Comparison of ENCODE assay signal across 26 cellular contexts in genomic region chr4:106495498-106495897, GRCh38.
DNase-seq lines count a peak whose midpoint lies in the region; ATAC-seq and TF ChIP-seq lines count a peak whose summit lies in the region.
"Had no signal": no experiment of that assay in that cellular context is flagged by ENCODE, and none has a peak within 500 bp of the region (broad histone marks: within the 10 kb centered on the region; RNA-seq: fewer than 3 reads in every experiment).

No MANE protein-coding gene starts in this region.

- no peak overlapping the region for H3K4me3 ChIP-seq in BLaER1
- H3K4me3 ChIP-seq in SK-N-MC, result peak overlapping the region; percentile 37
- H3K4me3 ChIP-seq in fibroblast of the aortic adventitia (ENCODE audit: low read depth, low read length), result no peak overlapping the region
- peak overlapping the region; percentile 18 for H3K4me3 ChIP-seq in smooth muscle cell
- H3K4me3 ChIP-seq: dorsolateral prefrontal cortex, right lobe of liver, SJCRH30, testis had no signal

- H3K27me3 Mint-ChIP-seq in activated CD4-positive, alpha-beta T cell treated with anti-CD3 and anti-CD28 coated beads, Interleukin-2, amount 10 ng/mL, durations not matched to agents 7 days and 5 days, result no peaks in the 10 kb centered on the region
- H3K27me3 Mint-ChIP-seq: activated CD8-positive, alpha-beta memory T cell treated with anti-CD3 and anti-CD28 coated beads, Interleukin-2, amount 10 ng/mL, durations not matched to agents 7 days and 5 days had no signal

- H3K4me1 Mint-ChIP-seq in activated CD4-positive, alpha-beta T cell treated with anti-CD3 and anti-CD28 coated beads, Interleukin-2, amount 10 ng/mL, durations not matched to agents 7 days and 5 days, result no peaks in the 10 kb centered on the region
- H3K4me1 Mint-ChIP-seq: activated CD8-positive, alpha-beta memory T cell treated with anti-CD3 and anti-CD28 coated beads, Interleukin-2, amount 10 ng/mL, durations not matched to agents 7 days and 5 days; activated naive CD8-positive, alpha-beta T cell treated with anti-CD3 and anti-CD28 coated beads, Interleukin-2, amount 50 U/mL, for 24 hours had no signal

- H3K9me3 ChIP-seq in BLaER1, result peaks cover 9% of the 10 kb centered on the region
- no peaks in the 10 kb centered on the region for H3K9me3 ChIP-seq in SK-N-MC (ENCODE audit: low read depth, low read length)
- no peaks in the 10 kb centered on the region for H3K9me3 ChIP-seq in smooth muscle cell (replicated peaks; ENCODE audit: low read depth)
- H3K9me3 ChIP-seq: right lobe of liver, SJCRH30, testis had no signal

- H3K27ac ChIP-seq in BLaER1 (no peak overlapping the region), SK-N-MC (peak overlapping the region; percentile 37; the same call in 1 of the 2 replicates), smooth muscle cell (ENCODE audit: low read depth) (no peak overlapping the region)
- H3K27ac ChIP-seq: brain microvascular endothelial cell, dorsolateral prefrontal cortex, right lobe of liver, SJCRH30, testis had no signal

- H3F3A ChIP-seq in smooth muscle cell (ENCODE audit: low read depth), result no peaks in the 10 kb centered on the region

- H3K4me2 ChIP-seq in BLaER1 (peak overlapping the region; percentile 32), smooth muscle cell (peak overlapping the region; percentile 20)

- POLR2A ChIA-PET in activated CD4-positive, alpha-beta T cell treated with anti-CD3 and anti-CD28 coated beads, Interleukin-2, amount 10 ng/mL, durations not matched to agents 7 days and 5 days (lab: Charles Lee), result no interaction called here

- H3K27ac Mint-ChIP-seq in activated CD4-positive, alpha-beta T cell treated with anti-CD3 and anti-CD28 coated beads, Interleukin-2, amount 10 ng/mL, durations not matched to agents 7 days and 5 days, result no peak overlapping the region
- H3K27ac Mint-ChIP-seq: activated CD8-positive, alpha-beta memory T cell treated with anti-CD3 and anti-CD28 coated beads, Interleukin-2, amount 10 ng/mL, durations not matched to agents 7 days and 5 days; activated naive CD8-positive, alpha-beta T cell treated with anti-CD3 and anti-CD28 coated beads, Interleukin-2, amount 50 U/mL, for 24 hours; WTC11 had no signal

- H2AFZ ChIP-seq in smooth muscle cell (ENCODE audit: low read depth), result no peak overlapping the region

- ATAC-seq in HG03571 (IDR thresholded peaks at IDR 0.05; ENCODE audit: unreplicated experiment), result no peak
- no peak for ATAC-seq in HG02973 (IDR thresholded peaks at IDR 0.05; ENCODE audit: unreplicated experiment)
- ATAC-seq: activated CD8-positive, alpha-beta memory T cell treated with anti-CD3 and anti-CD28 coated beads, Interleukin-2, amount 10 ng/mL, durations not matched to agents 7 days and 5 days; activated naive CD8-positive, alpha-beta T cell treated with anti-CD3 and anti-CD28 coated beads, Interleukin-2, amount 50 U/mL, for 24 hours; left colon; right lobe of liver; WTC11 had no signal

- no peaks in the 10 kb centered on the region for H3K79me2 ChIP-seq in smooth muscle cell (ENCODE audit: low read depth)

- 22% methylated on average over 3 of the region's 3 CpGs for WGBS in smooth muscle cell (ENCODE audit: low lambda C conversion rate)

- CTCF ChIA-PET in activated CD4-positive, alpha-beta T cell treated with anti-CD3 and anti-CD28 coated beads, Interleukin-2, amount 10 ng/mL, durations not matched to agents 7 days and 5 days (lab: Charles Lee), result no interaction called here

- H3K36me3 Mint-ChIP-seq in activated CD4-positive, alpha-beta T cell treated with anti-CD3 and anti-CD28 coated beads, Interleukin-2, amount 10 ng/mL, durations not matched to agents 7 days and 5 days (ENCODE audit: low read depth), result no peaks in the 10 kb centered on the region
- H3K36me3 Mint-ChIP-seq: activated CD8-positive, alpha-beta memory T cell treated with anti-CD3 and anti-CD28 coated beads, Interleukin-2, amount 10 ng/mL, durations not matched to agents 7 days and 5 days; WTC11 had no signal

- TF ChIP-seq CTCF in fibroblast of the aortic adventitia (IDR thresholded peaks at IDR 0.05; ENCODE audit: insufficient read depth, low read length) (no peak), smooth muscle cell (IDR thresholded peaks at IDR 0.05; ENCODE audit: borderline replicate concordance, insufficient read depth, poor library complexity, severe bottlenecking) (no peak)

- H3K27me3 ChIP-seq in BLaER1 (no peaks in the 10 kb centered on the region), smooth muscle cell (ENCODE audit: low read depth) (no peaks in the 10 kb centered on the region)
- H3K27me3 ChIP-seq: brain microvascular endothelial cell, right lobe of liver, SJCRH30, testis had no signal

- H4K20me1 ChIP-seq in BLaER1 (no peaks in the 10 kb centered on the region), smooth muscle cell (ENCODE audit: low read depth) (no peaks in the 10 kb centered on the region)

- H3K36me3 ChIP-seq in BLaER1 (no peaks in the 10 kb centered on the region), SK-N-MC (ENCODE audit: insufficient read depth, low read length) (no peaks in the 10 kb centered on the region), smooth muscle cell (ENCODE audit: low read depth) (no peaks in the 10 kb centered on the region)
- H3K36me3 ChIP-seq: brain microvascular endothelial cell, right lobe of liver, SJCRH30 had no signal

- no peak overlapping the region for H3K9ac ChIP-seq in BLaER1
- peak overlapping the region; percentile 1 for H3K9ac ChIP-seq in SK-N-MC (ENCODE audit: insufficient read length)
- H3K9ac ChIP-seq in smooth muscle cell (ENCODE audit: low read depth), result no peak overlapping the region

- no peak overlapping the region for H3K4me3 Mint-ChIP-seq in activated CD4-positive, alpha-beta T cell treated with anti-CD3 and anti-CD28 coated beads, Interleukin-2, amount 10 ng/mL, durations not matched to agents 7 days and 5 days
- H3K4me3 Mint-ChIP-seq: activated CD8-positive, alpha-beta memory T cell treated with anti-CD3 and anti-CD28 coated beads, Interleukin-2, amount 10 ng/mL, durations not matched to agents 7 days and 5 days; activated naive CD8-positive, alpha-beta T cell treated with anti-CD3 and anti-CD28 coated beads, Interleukin-2, amount 50 U/mL, for 24 hours; WTC11 had no signal

- peaks cover 11% of the 10 kb centered on the region for H3K4me1 ChIP-seq in BLaER1
- no peaks in the 10 kb centered on the region for H3K4me1 ChIP-seq in smooth muscle cell (ENCODE audit: low read depth)
- H3K4me1 ChIP-seq: right lobe of liver, SJCRH30, testis had no signal

- no peaks in the 10 kb centered on the region for H3K9me3 Mint-ChIP-seq in activated CD4-positive, alpha-beta T cell treated with anti-CD3 and anti-CD28 coated beads, Interleukin-2, amount 10 ng/mL, durations not matched to agents 7 days and 5 days

- DNase-seq in SK-N-MC (ENCODE audit: low read depth, low spot score) (peak; percentile 28), fibroblast of the aortic adventitia (ENCODE audit: low read depth) (peak; percentile 85), smooth muscle cell (lab: John Stamatoyannopoulos, UW; ENCODE audit: unreplicated experiment) (no peak)
- DNase-seq in activated CD4-positive, alpha-beta T cell treated with anti-CD3 and anti-CD28 coated beads for 48 hours, result no peak
- no peak for DNase-seq in activated CD4-positive, alpha-beta T cell treated with anti-CD3 and anti-CD28 coated beads, Interleukin-2, amount 10 ng/mL, durations not matched to agents 7 days and 5 days
- DNase-seq: activated CD8-positive, alpha-beta memory T cell treated with anti-CD3 and anti-CD28 coated beads, Interleukin-2, amount 10 ng/mL, durations not matched to agents 7 days and 5 days; activated naive CD8-positive, alpha-beta T cell treated with anti-CD3 and anti-CD28 coated beads, Interleukin-2, amount 50 U/mL, for 24 hours; activated T-cell treated with anti-CD3 and anti-CD28 coated beads, Interleukin-2, amount 50 U/mL, for 48 hours; brain microvascular endothelial cell; dorsolateral prefrontal cortex; GF-D8; hippocampal formation; Kasumi-1; left colon; NCI-H1048; NCI-H187 treated with DMSO at 0.1 percent for 48 hours; NCI-H2227 treated with DMSO at 0.1 percent for 48 hours; NCI-H69; right lobe of liver; SJCRH30; stimulated activated naive CD4-positive, alpha-beta T cell treated with Interleukin-2 at 50 U/mL for 16 hours; testis had no signal

Comparison
In these comparisons a context has a peak if more than half of its experiments do, and no peak if none do; other contexts are left out.
1. H3K4me3 ChIP-seq: peak in SK-N-MC (single experiment) and smooth muscle cell (single experiment); none in BLaER1 (single experiment) and fibroblast of the aortic adventitia (single experiment).
2. DNase-seq: peak in SK-N-MC (single experiment) and fibroblast of the aortic adventitia (single experiment); none in smooth muscle cell (single experiment), activated CD4-positive, alpha-beta T cell treated with anti-CD3 and anti-CD28 coated beads for 48 hours (single experiment) and activated CD4-positive, alpha-beta T cell treated with anti-CD3 and anti-CD28 coated beads, Interleukin-2, amount 10 ng/mL, durations not matched to agents 7 days and 5 days (single experiment).